Comparison of ENCODE assay signal across 28 cellular contexts in the genomic region with DNA sequence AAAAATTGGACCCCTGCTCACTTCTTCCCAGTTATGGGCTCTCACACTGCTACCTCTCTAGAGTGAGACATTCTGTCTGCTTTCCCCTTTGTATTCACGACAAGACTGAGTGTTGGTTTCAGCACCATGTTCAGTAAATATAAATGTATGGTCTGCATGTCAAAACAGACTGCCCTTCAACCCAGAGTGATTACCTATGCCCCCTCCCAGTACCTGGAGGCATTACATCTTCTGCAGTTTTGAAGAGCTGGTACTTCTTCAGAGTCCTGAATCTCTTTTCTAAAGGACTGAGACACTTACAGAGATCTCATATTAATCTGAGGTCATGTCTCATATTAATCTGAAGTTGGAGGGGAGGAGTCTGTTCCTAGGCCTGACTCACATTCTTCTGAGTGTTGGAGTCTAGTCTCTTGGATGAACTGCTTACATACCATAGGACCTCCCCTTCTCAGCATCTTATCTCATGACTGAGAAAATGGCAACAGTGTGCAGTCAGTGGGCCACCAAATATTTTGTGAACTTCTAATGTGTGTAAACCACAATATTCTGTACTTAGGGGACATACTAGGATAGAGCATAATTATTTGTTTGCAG.
DNase-seq lines count a peak whose midpoint lies in the region; ATAC-seq and TF ChIP-seq lines count a peak whose summit lies in the region.
"Had no signal": no experiment of that assay in that cellular context is flagged by ENCODE, and none has a peak within 500 bp of the region (broad histone marks: within the 10 kb centered on the region; RNA-seq: fewer than 3 reads in every experiment).

No MANE protein-coding gene starts in this region.

- H3K9me3 Mint-ChIP-seq in nephron, result no peaks in the 10 kb centered on the region
- H3K9me3 Mint-ChIP-seq: activated T-cell treated with anti-CD3 and anti-CD28 coated beads, Interleukin-2, amount 50 U/mL, for 4 hours; stimulated activated naive B cell treated with anti-CD40 and anti-IgM and Interleukin-4, amounts not matched to agents 10 μg/mL and 1 μg/mL and 100 μg/mL, for 72 hours had no signal

- TF ChIP-seq EP300 in esophagus muscularis mucosa (IDR thresholded peaks at IDR 0.05), result no peak

- H3K27ac Mint-ChIP-seq in nephron, result peak overlapping the region; percentile 33 to 94 (median 56)
- H3K27ac Mint-ChIP-seq: stimulated activated naive B cell treated with anti-CD40 and anti-IgM and Interleukin-4, amounts not matched to agents 10 μg/mL and 1 μg/mL and 100 μg/mL, for 72 hours; T-helper 17 cell had no signal

- H3K9me3 ChIP-seq in esophagus muscularis mucosa, result no peaks in the 10 kb centered on the region
- H3K9me3 ChIP-seq: adrenal gland, Caco-2, heart right ventricle, SK-N-SH, suprapubic skin had no signal

- no peak for ATAC-seq in GM21367 (IDR thresholded peaks at IDR 0.05; ENCODE audit: unreplicated experiment)
- ATAC-seq: activated T-cell treated with anti-CD3 and anti-CD28 coated beads, Interleukin-2, amount 50 U/mL, for 4 hours; heart right ventricle; stimulated activated naive B cell treated with anti-CD40 and anti-IgM and Interleukin-4, amounts not matched to agents 10 μg/mL and 1 μg/mL and 100 μg/mL, for 72 hours; T-helper 17 cell had no signal

- H3K4me3 Mint-ChIP-seq in nephron, result no peak overlapping the region
- H3K4me3 Mint-ChIP-seq: activated T-cell treated with anti-CD3 and anti-CD28 coated beads, Interleukin-2, amount 50 U/mL, for 4 hours; stimulated activated naive B cell treated with anti-CD40 and anti-IgM and Interleukin-4, amounts not matched to agents 10 μg/mL and 1 μg/mL and 100 μg/mL, for 72 hours; T-helper 17 cell had no signal

- no peaks in the 10 kb centered on the region for H3K27me3 Mint-ChIP-seq in nephron (ENCODE audit: low read depth)

- in situ Hi-C loops in brain microvascular endothelial cell (cut with HindIII; ENCODE audit: low pct_ligation_motif_present, low sequenced_read_pairs), result no loop called here

- no peak overlapping the region for H3K4me3 ChIP-seq in KMS-11 (IDR thresholded peaks at IDR 0.05; ENCODE audit: insufficient read depth, low read depth, low read length)
- no peak overlapping the region for H3K4me3 ChIP-seq in brain microvascular endothelial cell (ENCODE audit: low read depth, low read length)
- H3K4me3 ChIP-seq in esophagus muscularis mucosa, result no peak overlapping the region
- H3K4me3 ChIP-seq: adrenal gland, cardiac muscle cell, heart right ventricle, suprapubic skin had no signal

- TF ChIP-seq CTCF in KMS-11 (conservative IDR thresholded peaks at IDR 0.05; ENCODE audit: low read depth, low read length), result peak; percentile 47; the same call in 1 of the 2 replicates
- no peak for TF ChIP-seq CTCF in brain microvascular endothelial cell (IDR thresholded peaks at IDR 0.05; ENCODE audit: low read depth, low read length, missing control alignments)
- TF ChIP-seq CTCF in nephron (IDR thresholded peaks at IDR 0.05; ENCODE audit: unreplicated experiment in 3 of 3), result no peak
- TF ChIP-seq CTCF in esophagus muscularis mucosa (IDR thresholded peaks at IDR 0.05), result no peak

- intact Hi-C loops in esophagus muscularis mucosa (cut with DNase I), result no loop called here

- H3K27ac ChIP-seq in KMS-11 (no peak overlapping the region), brain microvascular endothelial cell (peak overlapping the region; percentile 24), esophagus muscularis mucosa (replicated peaks in 1 of 4) (no peak overlapping the region)
- H3K27ac ChIP-seq: cardiac muscle cell, suprapubic skin had no signal

- 80% methylated on average over 1 of the region's 1 CpG for WGBS in esophagus muscularis mucosa

- H3K4me2 ChIP-seq in KMS-11, result peak overlapping the region; percentile 11; the same call in 1 of the 2 replicates
- H3K4me2 ChIP-seq: SK-N-SH had no signal

- no peak overlapping the region for H2AFZ ChIP-seq in KMS-11 (ENCODE audit: low read depth)

- no peaks in the 10 kb centered on the region for H4K20me1 ChIP-seq in KMS-11 (ENCODE audit: insufficient read depth)

- no peak for TF ChIP-seq POLR2A in esophagus muscularis mucosa (IDR thresholded peaks at IDR 0.05; ENCODE audit: low read depth)

- H3K36me3 ChIP-seq in KMS-11 (ENCODE audit: insufficient read depth) (peaks cover 3% of the 10 kb centered on the region; the same call in 1 of the 2 replicates), brain microvascular endothelial cell (replicated peaks) (peaks cover 3% of the 10 kb centered on the region), esophagus muscularis mucosa (peaks cover 0 to 34% (median 16%) of the 10 kb centered on the region in 4 donors)

- no peaks in the 10 kb centered on the region for H3K79me2 ChIP-seq in KMS-11 (ENCODE audit: insufficient read depth, low read depth)

- peaks cover 73% of the 10 kb centered on the region for H3K36me3 Mint-ChIP-seq in nephron (ENCODE audit: low read depth)

- DNase-seq in EL (peak; percentile 28), brain microvascular endothelial cell (peak; percentile 79), NCI-H2029 (lab: John Stamatoyannopoulos, UW) (no peak), esophagus muscularis mucosa (ENCODE audit: extremely low spot score) (no peak), dermis blood vessel endothelial cell (no peak)
- DNase-seq: ACHN; activated CD4-positive, alpha-beta T cell treated with anti-CD3 and anti-CD28 coated beads for 4 hours; activated T-cell treated with anti-CD3 and anti-CD28 coated beads, Interleukin-2, amount 50 U/mL, for 4 hours; adrenal gland; C1 segment of cervical spinal cord; Caco-2; DND-41; heart right ventricle; mesendoderm; NCI-H1092 treated with DMSO at 0.1 percent for 48 hours; NCI-H2029 treated with DMSO at 0.1 percent for 48 hours; NCI-H2227 treated with DMSO at 0.1 percent for 48 hours; NCI-H774; occipital lobe; SK-N-SH; stimulated activated CD4-positive, alpha-beta T cell treated with anti-CD3 and anti-CD28 coated beads, Interleukin-4, amount 100 ng/mL, for 1 hour; stimulated activated naive B cell treated with anti-CD40 and anti-IgM and Interleukin-4, amounts not matched to agents 10 μg/mL and 1 μg/mL and 100 μg/mL, for 72 hours; T-helper 17 cell had no signal

- peaks cover 67% of the 10 kb centered on the region for H3K4me1 ChIP-seq in KMS-11 (ENCODE audit: low read depth, poor library complexity, severe bottlenecking)
- peaks cover 33 to 64% (median 61%) of the 10 kb centered on the region in 4 donors for H3K4me1 ChIP-seq in esophagus muscularis mucosa

- H3K9ac ChIP-seq in KMS-11, result no peak overlapping the region
- H3K9ac ChIP-seq: SK-N-SH had no signal

- H3K4me1 Mint-ChIP-seq in nephron, result peaks cover 88% of the 10 kb centered on the region

- H3K27me3 ChIP-seq in KMS-11 (ENCODE audit: insufficient read depth, low read depth), result no peaks in the 10 kb centered on the region
- H3K27me3 ChIP-seq in brain microvascular endothelial cell (replicated peaks), result no peaks in the 10 kb centered on the region
- no peaks in the 10 kb centered on the region for H3K27me3 ChIP-seq in esophagus muscularis mucosa
- H3K27me3 ChIP-seq: adrenal gland, cardiac muscle cell, heart right ventricle, suprapubic skin had no signal

Comparison
In these comparisons a context has a peak if more than half of its experiments do, and no peak if none do; other contexts are left out.
1. DNase-seq: peak in EL (single experiment) and brain microvascular endothelial cell (single experiment); none in NCI-H2029 (single experiment), esophagus muscularis mucosa (single experiment) and dermis blood vessel endothelial cell (single experiment).